In genomic region chr11:94732617-94733292, GRCh38 we compare ENCODE assay signal across 8 cellular contexts. TPM values are rescaled to one million over a fixed set of nuclear protein-coding genes. Genes with fewer than 3 reads are reported as not detected.
DNase-seq lines count a peak whose midpoint lies in the region; ATAC-seq and TF ChIP-seq lines count a peak whose summit lies in the region.
"Had no signal": no experiment of that assay in that cellular context is flagged by ENCODE, and none has a peak within 500 bp of the region (broad histone marks: within the 10 kb centered on the region; RNA-seq: fewer than 3 reads in every experiment).

No MANE protein-coding gene starts in this region.

- DNase-seq in MG63 (peak; percentile 92), body of pancreas (peak in 1 of 4 donors; percentile 17), hepatocyte (ENCODE audit: low spot score) (no peak), transverse colon (no peak), SKM-1 (lab: John Stamatoyannopoulos, UW; ENCODE audit: unreplicated experiment) (no peak), Ammon's horn (ENCODE audit: low spot score) (no peak)
- no peak for DNase-seq in activated CD4-positive, alpha-beta memory T cell treated with anti-CD3 and anti-CD28 coated beads for 36 hours
- DNase-seq: NCI-H526 had no signal

- in situ Hi-C loops in transverse colon (cut with MboI; ENCODE audit: low pct_ligation_motif_present in 1 of 4, low pct_unique_long_range_greater_than_20kb in 1 of 4, low sequenced_read_pairs in 3 of 4), result no loop called here

- H3K27me3 Mint-ChIP-seq in activated CD4-positive, alpha-beta memory T cell treated with anti-CD3 and anti-CD28 coated beads for 36 hours, result peaks cover 5% of the 10 kb centered on the region

- POLR2A ChIA-PET in activated CD4-positive, alpha-beta memory T cell treated with anti-CD3 and anti-CD28 coated beads for 36 hours (lab: Charles Lee), result no interaction called here

- peak; percentile 52 for ATAC-seq in body of pancreas

- no peaks in the 10 kb centered on the region for H3K79me2 ChIP-seq in hepatocyte

- H3K27ac ChIP-seq in body of pancreas (peak overlapping the region in 2 of 4 donors; percentile 19 to 50), hepatocyte (peak overlapping the region; percentile 57), transverse colon (peak overlapping the region; percentile 30 to 47 (median 40))

- intact Hi-C loops in body of pancreas (cut with DNase I), result no loop called here
- intact Hi-C loops in transverse colon (cut with DNase I; ENCODE audit: low total_unique reads), result no loop called here
- intact Hi-C loops in activated CD4-positive, alpha-beta memory T cell treated with anti-CD3 and anti-CD28 coated beads for 36 hours (cut with micrococcal nuclease), result no loop called here

- H3K4me1 Mint-ChIP-seq in activated CD4-positive, alpha-beta memory T cell treated with anti-CD3 and anti-CD28 coated beads for 36 hours (ENCODE audit: low read depth), result no peaks in the 10 kb centered on the region

- H3K36me3 ChIP-seq in MG63 (no peaks in the 10 kb centered on the region), body of pancreas (replicated peaks in 1 of 2; ENCODE audit: insufficient read depth in 1 of 2, low read depth in 2 of 2) (no peaks in the 10 kb centered on the region), hepatocyte (replicated peaks; ENCODE audit: insufficient read depth, low read depth) (no peaks in the 10 kb centered on the region), transverse colon (no peaks in the 10 kb centered on the region)

- H3K4me3 ChIP-seq in MG63 (no peak overlapping the region), body of pancreas (no peak overlapping the region), hepatocyte (no peak overlapping the region), transverse colon (no peak overlapping the region)

- 75 to 85% methylated on average over 7 of the region's 7 CpGs for WGBS in body of pancreas, 2 donors
- 71% methylated on average over 7 of the region's 7 CpGs for WGBS in hepatocyte (ENCODE audit: low lambda C conversion rate, missing lambda C conversion rate)
- 73 to 77% methylated on average over 3 to 7 of the region's 7 CpGs for WGBS in transverse colon (ENCODE audit: low coverage in 1 of 2), 2 donors

- H3K9me2 ChIP-seq in hepatocyte (replicated peaks; ENCODE audit: insufficient read depth), result no peaks in the 10 kb centered on the region

- H3K27me3 ChIP-seq in MG63, result no peaks in the 10 kb centered on the region
- no peaks in the 10 kb centered on the region for H3K27me3 ChIP-seq in body of pancreas
- H3K27me3 ChIP-seq in hepatocyte, result no peaks in the 10 kb centered on the region
- peaks cover 66% of the 10 kb centered on the region for H3K27me3 ChIP-seq in transverse colon

- TF ChIP-seq POLR2A in body of pancreas (IDR thresholded peaks at IDR 0.05) (no peak), transverse colon (IDR thresholded peaks at IDR 0.05) (no peak)

- no peaks in the 10 kb centered on the region for H3K9me3 ChIP-seq in MG63
- H3K9me3 ChIP-seq in body of pancreas, result no peaks in the 10 kb centered on the region
- no peaks in the 10 kb centered on the region for H3K9me3 ChIP-seq in hepatocyte (ENCODE audit: low read depth)
- H3K9me3 ChIP-seq in transverse colon, result no peaks in the 10 kb centered on the region

- no peak overlapping the region for H2AFZ ChIP-seq in hepatocyte

- no peak overlapping the region for H3K27ac Mint-ChIP-seq in activated CD4-positive, alpha-beta memory T cell treated with anti-CD3 and anti-CD28 coated beads for 36 hours

- no peak overlapping the region for H3K4me2 ChIP-seq in hepatocyte

- H3K9me3 Mint-ChIP-seq in activated CD4-positive, alpha-beta memory T cell treated with anti-CD3 and anti-CD28 coated beads for 36 hours, result no peaks in the 10 kb centered on the region

- TF ChIP-seq CTCF in body of pancreas (IDR thresholded peaks at IDR 0.05), result no peak
- TF ChIP-seq CTCF in hepatocyte (IDR thresholded peaks at IDR 0.05; ENCODE audit: poor library complexity), result no peak
- TF ChIP-seq CTCF in transverse colon (IDR thresholded peaks at IDR 0.05), result no peak

- TF ChIP-seq EP300 in transverse colon (IDR thresholded peaks at IDR 0.05; ENCODE audit: low read depth), result no peak

- no peaks in the 10 kb centered on the region for H4K20me1 ChIP-seq in hepatocyte (ENCODE audit: insufficient read depth, poor library complexity, severe bottlenecking)

- H3K4me1 ChIP-seq in body of pancreas, result peaks cover 22% of the 10 kb centered on the region
- peaks cover 31% of the 10 kb centered on the region for H3K4me1 ChIP-seq in hepatocyte (ENCODE audit: insufficient read depth)
- no peaks in the 10 kb centered on the region for H3K4me1 ChIP-seq in transverse colon

- CTCF ChIA-PET in activated CD4-positive, alpha-beta memory T cell treated with anti-CD3 and anti-CD28 coated beads for 36 hours (lab: Charles Lee), result no interaction called here

- H3K4me3 Mint-ChIP-seq in activated CD4-positive, alpha-beta memory T cell treated with anti-CD3 and anti-CD28 coated beads for 36 hours, result no peak overlapping the region

- H3K36me3 Mint-ChIP-seq in activated CD4-positive, alpha-beta memory T cell treated with anti-CD3 and anti-CD28 coated beads for 36 hours, result no peaks in the 10 kb centered on the region

RNA-seq across cellular contexts. Expression of gene AMOTL1, which starts 35.4 kb away (rescaled TPM):
- 15.1 TPM in 2 replicates for total RNA-seq in MG63 (2014; rRNA removed; shearing (Covaris generic); ENCODE audit: low replicate concordance)
- total RNA-seq in body of pancreas (10 to 100 TPM; 20.4 to 21.5 TPM), hepatocyte (46.7 and 57.7 TPM in 2 replicates), transverse colon (10 to 100 TPM; 14.3 to 23.9 (median 16.8) TPM)
- 22.1 and 23.8 TPM in 2 replicates for polyA plus RNA-seq in hepatocyte
- total RNA-seq in activated CD4-positive, alpha-beta memory T cell treated with anti-CD3 and anti-CD28 coated beads for 36 hours, result under 1 TPM; 0.24 to 0.31 TPM

Comparison
In these comparisons a context has a peak if more than half of its experiments do, and no peak if none do; other contexts are left out.
1. RNA of gene AMOTL1, which starts 35.4 kb away (total RNA-seq): 46.7 to 57.7 TPM in hepatocyte, 20.4 to 21.5 TPM in body of pancreas, 14.3 to 23.9 TPM in transverse colon and 15.1 TPM in MG63; 0.24 to 0.31 TPM in activated CD4-positive, alpha-beta memory T cell treated with anti-CD3 and anti-CD28 coated beads for 36 hours; every median in the first group is over 10 times any median in the second.